9 cellular contexts compared by ENCODE assay signal in the genomic region with DNA sequence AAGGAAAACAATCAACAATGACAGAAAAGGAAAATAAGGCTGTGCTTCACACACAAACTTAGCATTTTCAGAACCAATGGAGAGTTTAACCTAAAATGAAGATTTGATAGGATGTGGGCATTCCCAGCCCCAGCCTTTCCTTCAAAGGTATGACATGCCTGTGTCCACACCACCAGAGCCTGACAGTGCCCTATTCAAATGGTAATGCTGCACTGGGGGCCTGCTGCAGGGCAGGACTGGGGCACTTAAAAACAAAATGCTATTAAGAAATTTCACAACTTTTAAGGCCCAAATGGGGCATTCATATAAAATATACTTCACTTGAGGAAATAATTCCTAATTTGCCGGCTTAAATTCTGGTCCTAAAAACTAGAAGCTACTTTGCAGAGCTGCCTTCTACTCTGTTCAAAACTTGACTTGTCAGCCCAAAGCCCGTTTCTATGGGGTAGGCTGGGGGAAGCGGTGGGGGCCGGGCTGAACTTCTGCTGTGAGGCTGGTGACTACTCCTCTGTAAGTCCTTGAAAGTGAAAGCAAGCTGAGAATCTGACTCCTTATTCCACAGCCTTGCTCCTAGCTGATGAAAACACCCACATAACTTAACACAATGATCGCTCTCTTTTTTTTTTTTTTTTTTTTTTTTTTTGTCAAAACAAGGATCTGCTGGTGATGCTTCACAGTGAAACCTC. TPM values are rescaled to one million over a fixed set of nuclear protein-coding genes. Genes with fewer than 3 reads are reported as not detected.
DNase-seq lines count a peak whose midpoint lies in the region; ATAC-seq and TF ChIP-seq lines count a peak whose summit lies in the region.
"Had no signal": no experiment of that assay in that cellular context is flagged by ENCODE, and none has a peak within 500 bp of the region (broad histone marks: within the 10 kb centered on the region; RNA-seq: fewer than 3 reads in every experiment).

No MANE protein-coding gene starts in this region.

- no peaks in the 10 kb centered on the region for H3K9me3 ChIP-seq in fibroblast of lung (ENCODE audit: control insufficient read depth, insufficient read depth, low read depth, low read length)
- H3K9me3 ChIP-seq in osteoblast (ENCODE audit: low read depth, low read length), result no peaks in the 10 kb centered on the region
- H3K9me3 ChIP-seq in uterus, result no peaks in the 10 kb centered on the region

- intact Hi-C loops in uterus (cut with DNase I; ENCODE audit: low total_unique reads), result no loop called here

- TF ChIP-seq POLR2A in uterus (IDR thresholded peaks at IDR 0.05), result no peak

- H3K27me3 ChIP-seq in fibroblast of lung (ENCODE audit: control insufficient read depth, insufficient read depth, low read length), result no peaks in the 10 kb centered on the region
- H3K27me3 ChIP-seq in osteoblast (ENCODE audit: insufficient read depth, low read length), result no peaks in the 10 kb centered on the region
- H3K27me3 ChIP-seq in uterus, result no peaks in the 10 kb centered on the region

- no peaks in the 10 kb centered on the region for H3K4me1 ChIP-seq in fibroblast of lung (ENCODE audit: control insufficient read depth, extremely low read depth, insufficient read depth, low read length)
- no peaks in the 10 kb centered on the region for H3K4me1 ChIP-seq in osteoblast (ENCODE audit: insufficient read depth, low read length)
- no peaks in the 10 kb centered on the region for H3K4me1 ChIP-seq in uterus

- no peak overlapping the region for H3K9ac ChIP-seq in fibroblast of lung (ENCODE audit: insufficient read depth, low read length)

- in situ Hi-C loops in SK-MEL-5 (cut with HindIII; ENCODE audit: low pct_unique_long_range_greater_than_20kb, low sequenced_read_pairs), result no loop called here

- H3K4me2 ChIP-seq in fibroblast of lung (ENCODE audit: extremely low read depth, insufficient read depth, low read length) (no peak overlapping the region), osteoblast (ENCODE audit: insufficient read depth, low read length) (peak overlapping the region; percentile 11)

- H3K27ac ChIP-seq in fibroblast of lung (ENCODE audit: insufficient read depth, low read length), result no peak overlapping the region
- peak overlapping the region; percentile 57 for H3K27ac ChIP-seq in osteoblast (ENCODE audit: low read depth, low read length)
- no peak overlapping the region for H3K27ac ChIP-seq in uterus

- H4K20me1 ChIP-seq in fibroblast of lung (ENCODE audit: control insufficient read depth, extremely low read depth, insufficient read depth, low read length) (no peaks in the 10 kb centered on the region), osteoblast (ENCODE audit: insufficient read depth, low read length) (no peaks in the 10 kb centered on the region)

- no peaks in the 10 kb centered on the region for H3K79me2 ChIP-seq in fibroblast of lung (ENCODE audit: control insufficient read depth, insufficient read depth, low read length)
- no peaks in the 10 kb centered on the region for H3K79me2 ChIP-seq in osteoblast (ENCODE audit: insufficient read depth, low read length)

- no peak for ATAC-seq in HG03432 (IDR thresholded peaks at IDR 0.05; ENCODE audit: unreplicated experiment)

- H3K4me3 ChIP-seq in fibroblast of lung (replicated peaks in 1 of 4; ENCODE audit: control extremely low read depth in 1 of 4, insufficient read depth in 1 of 4, low read depth in 3 of 4, low read length in 4 of 4) (no peak overlapping the region), osteoblast (ENCODE audit: insufficient read depth, low read length) (no peak overlapping the region), uterus (no peak overlapping the region)

- H2AFZ ChIP-seq in fibroblast of lung (ENCODE audit: low read length), result no peak overlapping the region
- H2AFZ ChIP-seq in osteoblast (ENCODE audit: low read length), result no peak overlapping the region

- TF ChIP-seq CTCF in fibroblast of lung (conservative IDR thresholded peaks at IDR 0.05 in 1 of 2, IDR thresholded peaks at IDR 0.05 in 1 of 2; ENCODE audit: low read depth in 1 of 2, low read length in 2 of 2) (no peak), osteoblast (IDR thresholded peaks at IDR 0.05; ENCODE audit: extremely low read depth, low read depth, low read length) (no peak), uterus (IDR thresholded peaks at IDR 0.05) (no peak)

- DNase-seq in GM04504 (ENCODE audit: low read depth) (peak; percentile 4), SK-MEL-5 (ENCODE audit: low read depth, low spot score) (peak; percentile 71), fibroblast of lung (ENCODE audit: low read depth in 2 of 2) (peak; percentile 18 to 73), osteoblast (ENCODE audit: insufficient read length, low spot score, missing footprints) (no peak), NCI-H128 (lab: John Stamatoyannopoulos, UW; ENCODE audit: unreplicated experiment) (no peak), uterus (no peak), GM19238 (ENCODE audit: insufficient read length, low spot score) (no peak)
- DNase-seq: stimulated activated naive CD4-positive, alpha-beta T cell had no signal

- H3K36me3 ChIP-seq in fibroblast of lung (ENCODE audit: control insufficient read depth, insufficient read depth, low read length), result peaks cover 3% of the 10 kb centered on the region
- H3K36me3 ChIP-seq in osteoblast (ENCODE audit: insufficient read depth, low read length), result peaks cover 39% of the 10 kb centered on the region
- H3K36me3 ChIP-seq in uterus, result no peaks in the 10 kb centered on the region

RNA-seq across cellular contexts. Expression of a gene that starts 31.0 kb away (rescaled TPM):
- 775 and 835 TPM in 2 replicates for total RNA-seq in SK-MEL-5 (2014; rRNA removed; shearing (Covaris generic))
- polyA plus RNA-seq in SK-MEL-5 (2015; cell fraction: cytosol; rRNA removed), result 738 and 888 TPM in 2 replicates
- polyA plus RNA-seq in SK-MEL-5 (2015; cell fraction: nucleus; rRNA removed), result 476 and 534 TPM in 2 replicates
- total RNA-seq in fibroblast of lung, result 810 and 846 TPM in 2 replicates
- 163 and 225 TPM in 2 replicates for polyA plus RNA-seq in fibroblast of lung
- 422 and 584 TPM in 2 replicates for polyA plus RNA-seq in fibroblast of lung (2012)
- 303 and 311 TPM in 2 replicates for polyA minus RNA-seq in fibroblast of lung (ENCODE audit: low replicate concordance)
- 413 and 453 TPM in 2 replicates for total RNA-seq in osteoblast
- 100 to 1,000 TPM in 1 of 4 donors, 10 to 100 TPM in 3; 74.5 to 113 (median 84.6) TPM for total RNA-seq in uterus

Comparison
In these comparisons a context has a peak if more than half of its experiments do, and no peak if none do; other contexts are left out.
1. DNase-seq: peak in GM04504 (single experiment), SK-MEL-5 (single experiment) and fibroblast of lung (2 of 2); none in osteoblast (single experiment), NCI-H128 (single experiment), uterus (0 of 2) and GM19238 (single experiment).